ENCODE assay signal across 13 cellular contexts in genomic region chr9:77731008-77731698, GRCh38.
DNase-seq lines count a peak whose midpoint lies in the region; ATAC-seq and TF ChIP-seq lines count a peak whose summit lies in the region.
"Had no signal": no experiment of that assay in that cellular context is flagged by ENCODE, and none has a peak within 500 bp of the region (broad histone marks: within the 10 kb centered on the region; RNA-seq: fewer than 3 reads in every experiment).

No MANE protein-coding gene starts in this region.

- intact Hi-C loops in activated CD4-positive, alpha-beta T cell treated with anti-CD3 and anti-CD28 coated beads, Interleukin-2, amount 10 ng/mL, durations not matched to agents 24 days and 14 days (cut with micrococcal nuclease) = no loop called here
- intact Hi-C loops in thyroid gland (cut with DNase I) = no loop called here

- H3K27ac Mint-ChIP-seq in activated CD4-positive, alpha-beta T cell treated with anti-CD3 and anti-CD28 coated beads, Interleukin-2, amount 10 ng/mL, durations not matched to agents 24 days and 14 days = no peak overlapping the region
- no peak overlapping the region for H3K27ac Mint-ChIP-seq in activated naive CD8-positive, alpha-beta T cell treated with anti-CD3 and anti-CD28 coated beads, Interleukin-2, amount 50 U/mL, for 24 hours

- no peak for TF ChIP-seq CTCF in thyroid gland (IDR thresholded peaks at IDR 0.05)

- no peaks in the 10 kb centered on the region for H3K9me3 ChIP-seq in thyroid gland

- H3K27me3 Mint-ChIP-seq in activated CD4-positive, alpha-beta T cell treated with anti-CD3 and anti-CD28 coated beads, Interleukin-2, amount 10 ng/mL, durations not matched to agents 24 days and 14 days = no peaks in the 10 kb centered on the region
- H3K27me3 Mint-ChIP-seq in activated naive CD8-positive, alpha-beta T cell treated with anti-CD3 and anti-CD28 coated beads, Interleukin-2, amount 50 U/mL, for 24 hours = no peaks in the 10 kb centered on the region
- H3K27me3 Mint-ChIP-seq: stimulated activated naive CD8-positive, alpha-beta T cell treated with anti-CD3 and anti-CD28 coated beads, Interleukin-15, Interleukin-2, amounts not matched to agents 100 ng/mL and 50 ng/mL, for 24 hours had no signal

- H3K4me1 Mint-ChIP-seq in activated CD4-positive, alpha-beta T cell treated with anti-CD3 and anti-CD28 coated beads, Interleukin-2, amount 10 ng/mL, durations not matched to agents 24 days and 14 days = peaks cover 17% of the 10 kb centered on the region
- peaks cover 36% of the 10 kb centered on the region for H3K4me1 Mint-ChIP-seq in activated naive CD8-positive, alpha-beta T cell treated with anti-CD3 and anti-CD28 coated beads, Interleukin-2, amount 50 U/mL, for 24 hours

- ATAC-seq in activated naive CD8-positive, alpha-beta T cell treated with anti-CD3 and anti-CD28 coated beads, Interleukin-2, amount 50 U/mL, for 24 hours = peak; percentile 34
- ATAC-seq in HG03469 (IDR thresholded peaks at IDR 0.05; ENCODE audit: unreplicated experiment) (no peak), GM21447 (IDR thresholded peaks at IDR 0.05; ENCODE audit: unreplicated experiment) (no peak)
- ATAC-seq: K562 had no signal

- no peaks in the 10 kb centered on the region for H3K27me3 ChIP-seq in thyroid gland

- no peak overlapping the region for H3K4me3 Mint-ChIP-seq in activated CD4-positive, alpha-beta T cell treated with anti-CD3 and anti-CD28 coated beads, Interleukin-2, amount 10 ng/mL, durations not matched to agents 24 days and 14 days
- H3K4me3 Mint-ChIP-seq in activated naive CD8-positive, alpha-beta T cell treated with anti-CD3 and anti-CD28 coated beads, Interleukin-2, amount 50 U/mL, for 24 hours = no peak overlapping the region
- H3K4me3 Mint-ChIP-seq: stimulated activated naive CD8-positive, alpha-beta T cell treated with anti-CD3 and anti-CD28 coated beads, Interleukin-15, Interleukin-2, amounts not matched to agents 100 ng/mL and 50 ng/mL, for 24 hours had no signal

- H3K36me3 Mint-ChIP-seq in activated CD4-positive, alpha-beta T cell treated with anti-CD3 and anti-CD28 coated beads, Interleukin-2, amount 10 ng/mL, durations not matched to agents 24 days and 14 days (ENCODE audit: low read depth) = peaks cover 24% of the 10 kb centered on the region
- H3K36me3 Mint-ChIP-seq in activated naive CD8-positive, alpha-beta T cell treated with anti-CD3 and anti-CD28 coated beads, Interleukin-2, amount 50 U/mL, for 24 hours (ENCODE audit: low read depth) = peaks cover 20% of the 10 kb centered on the region

- H3K9me3 Mint-ChIP-seq in activated CD4-positive, alpha-beta T cell treated with anti-CD3 and anti-CD28 coated beads, Interleukin-2, amount 10 ng/mL, durations not matched to agents 24 days and 14 days = peaks cover 6% of the 10 kb centered on the region
- peaks cover 3% of the 10 kb centered on the region for H3K9me3 Mint-ChIP-seq in activated naive CD8-positive, alpha-beta T cell treated with anti-CD3 and anti-CD28 coated beads, Interleukin-2, amount 50 U/mL, for 24 hours

- peak overlapping the region; percentile 56 to 75 (median 63) for H3K27ac ChIP-seq in thyroid gland
- H3K27ac ChIP-seq: SK-N-MC, WERI-Rb-1 had no signal

- peaks cover 10 to 14% of the 10 kb centered on the region in 2 donors for H3K36me3 ChIP-seq in thyroid gland
- H3K36me3 ChIP-seq: WERI-Rb-1 had no signal

- 63 to 70% methylated on average over 5 of the region's 5 CpGs for WGBS in thyroid gland, 2 donors

- no peak overlapping the region for H3K4me3 ChIP-seq in thyroid gland (replicated peaks in 1 of 3)
- H3K4me3 ChIP-seq: K562, SK-N-MC had no signal

- DNase-seq in activated CD4-positive, alpha-beta T cell treated with anti-CD3 and anti-CD28 coated beads, Interleukin-2, amount 10 ng/mL, durations not matched to agents 24 days and 14 days = peak; percentile 44
- no peak for DNase-seq in activated CD4-positive, alpha-beta T cell treated with anti-CD3 and anti-CD28 coated beads, Interleukin-2, amount 50 U/mL, for 4 hours
- DNase-seq in NCI-H2029 (lab: John Stamatoyannopoulos, UW) = peak; percentile 80
- no peak for DNase-seq in activated naive CD8-positive, alpha-beta T cell treated with anti-CD3 and anti-CD28 coated beads, Interleukin-2, amount 50 U/mL, for 24 hours
- DNase-seq in thyroid gland = peak; percentile 65 to 72
- no peak for DNase-seq in AML-193 (lab: John Stamatoyannopoulos, UW)
- DNase-seq: effector memory CD4-positive, alpha-beta T cell had no signal

- TF ChIP-seq POLR2A in thyroid gland (IDR thresholded peaks at IDR 0.05) = no peak

- peaks cover 30 to 56% of the 10 kb centered on the region in 2 donors for H3K4me1 ChIP-seq in thyroid gland

Comparison
In these comparisons a context has a peak if more than half of its experiments do, and no peak if none do; other contexts are left out.
1. DNase-seq: peak in activated CD4-positive, alpha-beta T cell treated with anti-CD3 and anti-CD28 coated beads, Interleukin-2, amount 10 ng/mL, durations not matched to agents 24 days and 14 days (single experiment), NCI-H2029 (single experiment) and thyroid gland (2 of 2); none in activated CD4-positive, alpha-beta T cell treated with anti-CD3 and anti-CD28 coated beads, Interleukin-2, amount 50 U/mL, for 4 hours (0 of 2), activated naive CD8-positive, alpha-beta T cell treated with anti-CD3 and anti-CD28 coated beads, Interleukin-2, amount 50 U/mL, for 24 hours (single experiment) and AML-193 (0 of 2).